ENCODE assay signal across 29 cellular contexts in genomic region chr1:48215222-48215621, GRCh38. TPM values are rescaled to one million over a fixed set of nuclear protein-coding genes. Genes with fewer than 3 reads are reported as not detected.
DNase-seq lines count a peak whose midpoint lies in the region; ATAC-seq and TF ChIP-seq lines count a peak whose summit lies in the region.
"Had no signal": no experiment of that assay in that cellular context is flagged by ENCODE, and none has a peak within 500 bp of the region (broad histone marks: within the 10 kb centered on the region; RNA-seq: fewer than 3 reads in every experiment).

No MANE protein-coding gene starts in this region.

- no peak overlapping the region for H3K4me3 Mint-ChIP-seq in activated T-helper 1 cell treated with anti-CD3 and anti-CD28 coated beads, Interleukin-12 subunit alpha, Interleukin-12 subunit beta, Interleukin-2, Interleukin-4 antibody, amounts not matched to agents 30 ng/mL and 10 ng/mL and 1 ng/mL, durations not matched to agents 14 hours and 24 hours and 36 hours
- H3K4me3 Mint-ChIP-seq: activated CD8-positive, alpha-beta memory T cell treated with anti-CD3 and anti-CD28 coated beads, Interleukin-2, amount 10 ng/mL, durations not matched to agents 7 days and 5 days; activated T-cell treated with anti-CD3 and anti-CD28 coated beads, Interleukin-2, amount 50 U/mL, for 72 hours; naive B cell; WTC11 had no signal

- no peak for TF ChIP-seq CTCF in tibial artery (IDR thresholded peaks at IDR 0.05)
- no peak for TF ChIP-seq CTCF in foreskin keratinocyte (conservative IDR thresholded peaks at IDR 0.05)

- 71% methylated on average over 1 of the region's 1 CpG for WGBS in HUES64

- no peaks in the 10 kb centered on the region for H3K36me3 ChIP-seq in HUES64 (ENCODE audit: insufficient read depth, low read length)
- H3K36me3 ChIP-seq in duodenal mucosa (ENCODE audit: control insufficient read depth in 1 of 2, insufficient read depth in 2 of 2, low read length in 2 of 2) = no peaks in the 10 kb centered on the region
- no peaks in the 10 kb centered on the region for H3K36me3 ChIP-seq in tibial artery
- H3K36me3 ChIP-seq: heart left ventricle, Peyer's patch had no signal

- H3K4me1 ChIP-seq in HUES64 (ENCODE audit: insufficient read depth, low read length) (peaks cover 12% of the 10 kb centered on the region), duodenal mucosa (ENCODE audit: control insufficient read depth in 1 of 2, insufficient read depth in 2 of 2, low read length in 2 of 2) (no peaks in the 10 kb centered on the region), tibial artery (peaks cover 0 to 23% (median 14%) of the 10 kb centered on the region in 4 donors), foreskin keratinocyte (no peaks in the 10 kb centered on the region)
- H3K4me1 ChIP-seq: Peyer's patch had no signal

- no peak overlapping the region for H3K27ac Mint-ChIP-seq in activated T-helper 1 cell treated with anti-CD3 and anti-CD28 coated beads, Interleukin-12 subunit alpha, Interleukin-12 subunit beta, Interleukin-2, Interleukin-4 antibody, amounts not matched to agents 30 ng/mL and 10 ng/mL and 1 ng/mL, durations not matched to agents 14 hours and 24 hours and 36 hours
- H3K27ac Mint-ChIP-seq: activated CD8-positive, alpha-beta memory T cell treated with anti-CD3 and anti-CD28 coated beads, Interleukin-2, amount 10 ng/mL, durations not matched to agents 7 days and 5 days; activated T-cell treated with anti-CD3 and anti-CD28 coated beads, Interleukin-2, amount 50 U/mL, for 72 hours; IgD-negative memory B cell; WTC11 had no signal

- peaks cover 6% of the 10 kb centered on the region for H3K27me3 Mint-ChIP-seq in activated T-helper 1 cell treated with anti-CD3 and anti-CD28 coated beads, Interleukin-12 subunit alpha, Interleukin-12 subunit beta, Interleukin-2, Interleukin-4 antibody, amounts not matched to agents 30 ng/mL and 10 ng/mL and 1 ng/mL, durations not matched to agents 14 hours and 24 hours and 36 hours (ENCODE audit: insufficient read depth)

- H3K4me3 ChIP-seq in HUES64 (ENCODE audit: low read length) = no peak overlapping the region
- H3K4me3 ChIP-seq in duodenal mucosa (ENCODE audit: low read depth in 1 of 2, low read length in 2 of 2) = no peak overlapping the region
- no peak overlapping the region for H3K4me3 ChIP-seq in tibial artery
- H3K4me3 ChIP-seq: heart left ventricle, Peyer's patch had no signal

- intact Hi-C loops in tibial artery (cut with DNase I; ENCODE audit: low total_unique reads) = no loop called here
- intact Hi-C loops in activated T-helper 1 cell treated with anti-CD3 and anti-CD28 coated beads, Interleukin-12 subunit alpha, Interleukin-12 subunit beta, Interleukin-2, Interleukin-4 antibody, amounts not matched to agents 30 ng/mL and 10 ng/mL and 1 ng/mL, durations not matched to agents 14 hours and 24 hours and 36 hours (cut with micrococcal nuclease) = no loop called here

- no peaks in the 10 kb centered on the region for H3K4me1 Mint-ChIP-seq in activated T-helper 1 cell treated with anti-CD3 and anti-CD28 coated beads, Interleukin-12 subunit alpha, Interleukin-12 subunit beta, Interleukin-2, Interleukin-4 antibody, amounts not matched to agents 30 ng/mL and 10 ng/mL and 1 ng/mL, durations not matched to agents 14 hours and 24 hours and 36 hours (ENCODE audit: low read depth)
- H3K4me1 Mint-ChIP-seq: activated CD8-positive, alpha-beta memory T cell treated with anti-CD3 and anti-CD28 coated beads, Interleukin-2, amount 10 ng/mL, durations not matched to agents 7 days and 5 days; IgD-negative memory B cell; naive B cell had no signal

- no peaks in the 10 kb centered on the region for H3K9me3 ChIP-seq in HUES64 (ENCODE audit: insufficient read depth, low read depth, low read length)
- H3K9me3 ChIP-seq in duodenal mucosa (ENCODE audit: control insufficient read depth in 1 of 2, low read length in 2 of 2) = no peaks in the 10 kb centered on the region
- H3K9me3 ChIP-seq in tibial artery = no peaks in the 10 kb centered on the region
- H3K9me3 ChIP-seq: heart left ventricle, Peyer's patch had no signal

- H3K9me3 Mint-ChIP-seq in activated T-helper 1 cell treated with anti-CD3 and anti-CD28 coated beads, Interleukin-12 subunit alpha, Interleukin-12 subunit beta, Interleukin-2, Interleukin-4 antibody, amounts not matched to agents 30 ng/mL and 10 ng/mL and 1 ng/mL, durations not matched to agents 14 hours and 24 hours and 36 hours = no peaks in the 10 kb centered on the region
- H3K9me3 Mint-ChIP-seq: activated T-cell treated with anti-CD3 and anti-CD28 coated beads, Interleukin-2, amount 50 U/mL, for 72 hours; IgD-negative memory B cell had no signal

- peak; percentile 59 for DNase-seq in mesenteric fat pad (ENCODE audit: low spot score)
- DNase-seq in tibial artery = no peak
- DNase-seq in activated T-helper 1 cell treated with anti-CD3 and anti-CD28 coated beads, Interleukin-12 subunit alpha, Interleukin-12 subunit beta, Interleukin-2, Interleukin-4 antibody, amounts not matched to agents 30 ng/mL and 10 ng/mL and 1 ng/mL, durations not matched to agents 14 hours and 24 hours and 36 hours (ENCODE audit: low spot score) = no peak
- no peak for DNase-seq in foreskin keratinocyte
- DNase-seq in iPS-NIHi7 (ENCODE audit: extremely low spot score) = no peak
- DNase-seq: activated CD8-positive, alpha-beta memory T cell treated with anti-CD3 and anti-CD28 coated beads, Interleukin-2, amount 10 ng/mL, durations not matched to agents 7 days and 5 days; activated naive CD4-positive, alpha-beta T cell treated with Interleukin-2 at 50 U/mL for 16 hours; activated T-cell treated with anti-CD3 and anti-CD28 coated beads, Interleukin-2, amount 50 U/mL, for 72 hours; Calu3; effector CD8-positive, alpha-beta T cell; foreskin fibroblast; heart left ventricle; left cardiac atrium; naive B cell; NCI-H1105 treated with DMSO at 0.1 percent for 48 hours; NCI-H1930; NCI-H526; Peyer's patch; retina; stimulated activated CD4-positive, alpha-beta T cell treated with anti-CD3 and anti-CD28 coated beads, Interleukin-2, amount 100 ng/mL, for 24 hours; SW 1271; T-helper 9 cell had no signal

- H3K9ac ChIP-seq in HUES64 (ENCODE audit: low read depth, low read length) (no peak overlapping the region), duodenal mucosa (ENCODE audit: low read depth in 1 of 2, low read length in 2 of 2) (no peak overlapping the region)

- peak overlapping the region; percentile 73; the same call in 1 of the 2 replicates for H3K27ac ChIP-seq in HUES64 (ENCODE audit: low read depth, low read length)
- H3K27ac ChIP-seq in duodenal mucosa (ENCODE audit: low read depth, low read length) = peak overlapping the region; percentile 11
- peak overlapping the region; percentile 44 to 68 for H3K27ac ChIP-seq in tibial artery
- no peak overlapping the region for H3K27ac ChIP-seq in foreskin keratinocyte
- H3K27ac ChIP-seq: Peyer's patch had no signal

- H3K36me3 Mint-ChIP-seq in activated T-helper 1 cell treated with anti-CD3 and anti-CD28 coated beads, Interleukin-12 subunit alpha, Interleukin-12 subunit beta, Interleukin-2, Interleukin-4 antibody, amounts not matched to agents 30 ng/mL and 10 ng/mL and 1 ng/mL, durations not matched to agents 14 hours and 24 hours and 36 hours (ENCODE audit: low read depth) = no peaks in the 10 kb centered on the region
- H3K36me3 Mint-ChIP-seq: activated CD8-positive, alpha-beta memory T cell treated with anti-CD3 and anti-CD28 coated beads, Interleukin-2, amount 10 ng/mL, durations not matched to agents 7 days and 5 days; IgD-negative memory B cell; naive B cell had no signal

- H3K27me3 ChIP-seq in HUES64 (ENCODE audit: insufficient read depth, low read length) (no peaks in the 10 kb centered on the region), duodenal mucosa (ENCODE audit: control insufficient read depth in 1 of 2, insufficient read depth in 2 of 2, low read length in 2 of 2) (no peaks in the 10 kb centered on the region), tibial artery (no peaks in the 10 kb centered on the region), foreskin keratinocyte (peaks cover 3% of the 10 kb centered on the region)
- H3K27me3 ChIP-seq: heart left ventricle, Peyer's patch had no signal

- ATAC-seq in foreskin keratinocyte = no peak
- ATAC-seq: activated CD8-positive, alpha-beta memory T cell treated with anti-CD3 and anti-CD28 coated beads, Interleukin-2, amount 10 ng/mL, durations not matched to agents 7 days and 5 days; activated T-cell treated with anti-CD3 and anti-CD28 coated beads, Interleukin-2, amount 50 U/mL, for 72 hours had no signal

RNA-seq across cellular contexts. Expression of gene SLC5A9, which starts 7.3 kb away (rescaled TPM):
- polyA plus RNA-seq in HUES64 (2013, experiment 1 of 2) = 0.30 TPM
- 1.6 TPM for polyA plus RNA-seq in HUES64 (2013, experiment 2 of 2)
- 1.0 TPM for total RNA-seq in mesenteric fat pad
- not detected in 2 replicates for total RNA-seq in activated T-helper 1 cell treated with anti-CD3 and anti-CD28 coated beads, Interleukin-12 subunit alpha, Interleukin-12 subunit beta, Interleukin-2, Interleukin-4 antibody, amounts not matched to agents 30 ng/mL and 10 ng/mL and 1 ng/mL, durations not matched to agents 14 hours and 24 hours and 36 hours
- not detected in 2 replicates for total RNA-seq in foreskin keratinocyte
- polyA plus RNA-seq in foreskin keratinocyte = not detected in 2 replicates
- total RNA-seq: activated CD8-positive, alpha-beta memory T cell treated with anti-CD3 and anti-CD28 coated beads, Interleukin-2, amount 10 ng/mL, durations not matched to agents 7 days and 5 days; activated T-cell treated with anti-CD3 and anti-CD28 coated beads, Interleukin-2, amount 50 U/mL, for 72 hours; Daoy; epithelial cell of proximal tubule; osteocyte had no signal
- polyA plus RNA-seq: IgD-negative memory B cell had no signal
